In genomic region chr5:40746703-40747102, GRCh38 we compare ENCODE assay signal across 20 cellular contexts. TPM values are rescaled to one million over a fixed set of nuclear protein-coding genes. Genes with fewer than 3 reads are reported as not detected.
DNase-seq lines count a peak whose midpoint lies in the region; ATAC-seq and TF ChIP-seq lines count a peak whose summit lies in the region.
"Had no signal": no experiment of that assay in that cellular context is flagged by ENCODE, and none has a peak within 500 bp of the region (broad histone marks: within the 10 kb centered on the region; RNA-seq: fewer than 3 reads in every experiment).

No MANE protein-coding gene starts in this region.

- peaks cover 81% of the 10 kb centered on the region for H3K79me2 ChIP-seq in SU-DHL-6 (ENCODE audit: insufficient read depth, low read length)

- CTCF ChIA-PET in activated CD8-positive, alpha-beta T cell treated with anti-CD3 and anti-CD28 coated beads for 36 hours (lab: Charles Lee): no interaction called here

- H3K4me3 Mint-ChIP-seq in activated CD8-positive, alpha-beta T cell treated with anti-CD3 and anti-CD28 coated beads for 36 hours: no peak overlapping the region
- H3K4me3 Mint-ChIP-seq: B cell had no signal

- H3K9me2 ChIP-seq in SU-DHL-6 (replicated peaks; ENCODE audit: insufficient read depth, low read length): no peaks in the 10 kb centered on the region

- peaks cover 15% of the 10 kb centered on the region for H3K36me3 ChIP-seq in SU-DHL-6 (ENCODE audit: low read length)
- peaks cover 0 to 26% (median 7%) of the 10 kb centered on the region in 9 donors for H3K36me3 ChIP-seq in heart left ventricle

- H3K4me1 ChIP-seq in heart left ventricle: peaks cover 0 to 12% (median 0%) of the 10 kb centered on the region in 12 donors

- H3K9ac ChIP-seq in SU-DHL-6 (ENCODE audit: low read length): no peak overlapping the region
- H3K9ac ChIP-seq: GM23248 had no signal

- peaks cover 31% of the 10 kb centered on the region for H3K36me3 Mint-ChIP-seq in activated CD8-positive, alpha-beta T cell treated with anti-CD3 and anti-CD28 coated beads for 36 hours (ENCODE audit: low read depth)

- TF ChIP-seq POLR2A in heart left ventricle (IDR thresholded peaks at IDR 0.05): no peak

- peak overlapping the region; percentile 14 for H3K4me2 ChIP-seq in SU-DHL-6 (ENCODE audit: low read depth, low read length, poor library complexity, severe bottlenecking)

- ATAC-seq in heart left ventricle: no peak
- no peak for ATAC-seq in activated CD8-positive, alpha-beta T cell treated with anti-CD3 and anti-CD28 coated beads for 36 hours

- POLR2A ChIA-PET in activated CD8-positive, alpha-beta T cell treated with anti-CD3 and anti-CD28 coated beads for 36 hours (lab: Charles Lee): no interaction called here

- H2AFZ ChIP-seq in SU-DHL-6 (ENCODE audit: low read depth, low read length, severe bottlenecking): no peak overlapping the region
- H2AFZ ChIP-seq: GM23248 had no signal

- no peak for TF ChIP-seq CTCF in SU-DHL-6 (IDR thresholded peaks at IDR 0.05; ENCODE audit: insufficient read depth, low read length, poor library complexity, severe bottlenecking)
- TF ChIP-seq CTCF in cardiac fibroblast (IDR thresholded peaks at IDR 0.05; ENCODE audit: low read depth, low read length): no peak
- TF ChIP-seq CTCF in heart left ventricle (IDR thresholded peaks at IDR 0.05): no peak
- no peak for TF ChIP-seq CTCF in activated CD8-positive, alpha-beta T cell treated with anti-CD3 and anti-CD28 coated beads for 36 hours (IDR thresholded peaks at IDR 0.05)

- no peaks in the 10 kb centered on the region for H3K9me3 Mint-ChIP-seq in activated CD8-positive, alpha-beta T cell treated with anti-CD3 and anti-CD28 coated beads for 36 hours
- H3K9me3 Mint-ChIP-seq: CD4-positive, CD25-positive, alpha-beta regulatory T cell had no signal

- no peaks in the 10 kb centered on the region for H3K27me3 Mint-ChIP-seq in activated CD8-positive, alpha-beta T cell treated with anti-CD3 and anti-CD28 coated beads for 36 hours
- H3K27me3 Mint-ChIP-seq: B cell; CD4-positive, CD25-positive, alpha-beta regulatory T cell had no signal

- H3K27ac ChIP-seq in SU-DHL-6 (ENCODE audit: low read depth, low read length) (no peak overlapping the region), heart left ventricle (no peak overlapping the region)
- H3K27ac ChIP-seq: GM23248, HL-60 had no signal

- 36 to 45% (median 42%) methylated on average over 4 of the region's 4 CpGs for WGBS in heart left ventricle, 4 donors

- no peaks in the 10 kb centered on the region for H4K20me1 ChIP-seq in SU-DHL-6 (ENCODE audit: low read depth, low read length)

- H3K4me3 ChIP-seq in SU-DHL-6 (ENCODE audit: insufficient read depth, low read length, poor library complexity, severe bottlenecking) (no peak overlapping the region), cardiac fibroblast (replicated peaks in 1 of 2; ENCODE audit: low read depth in 2 of 2, low read length in 2 of 2) (no peak overlapping the region), heart left ventricle (no peak overlapping the region)
- H3K4me3 ChIP-seq: GM23248 had no signal

- DNase-seq in HT-29 (ENCODE audit: low spot score): peak; percentile 38
- peak; percentile 37 to 46 for DNase-seq in cardiac fibroblast (ENCODE audit: low read depth in 2 of 2)
- peak; percentile 12 for DNase-seq in left kidney (ENCODE audit: low read depth, low spot score)
- no peak for DNase-seq in heart left ventricle
- DNase-seq in glomerular visceral epithelial cell (ENCODE audit: extremely low spot score): no peak
- no peak for DNase-seq in activated CD8-positive, alpha-beta T cell treated with anti-CD3 and anti-CD28 coated beads for 36 hours
- DNase-seq: CD4-positive, CD25-positive, alpha-beta regulatory T cell; GM23248; HCEC 1CT; KG1; NCI-H1092 treated with DMSO at 0.1 percent for 48 hours; NCI-H2081 treated with DMSO at 0.1 percent for 48 hours; NCI-H226; NCI-H526 treated with DMSO at 0.1 percent for 48 hours; NK-92 treated with Interleukin-12 subunit alpha and Interleukin-12 subunit beta, amount 100 ng/mL, for 24 hours; RPMI8226; SIG-M5 had no signal

- H3F3A ChIP-seq in SU-DHL-6 (ENCODE audit: insufficient read depth): no peaks in the 10 kb centered on the region

- no peak overlapping the region for H3K27ac Mint-ChIP-seq in activated CD8-positive, alpha-beta T cell treated with anti-CD3 and anti-CD28 coated beads for 36 hours
- H3K27ac Mint-ChIP-seq: B cell had no signal

- no peaks in the 10 kb centered on the region for H3K9me3 ChIP-seq in SU-DHL-6 (ENCODE audit: insufficient read depth, low read length)
- H3K9me3 ChIP-seq in heart left ventricle: peaks cover 0 to 6% (median 0%) of the 10 kb centered on the region in 12 donors

- H3K4me1 Mint-ChIP-seq in activated CD8-positive, alpha-beta T cell treated with anti-CD3 and anti-CD28 coated beads for 36 hours (ENCODE audit: low read depth): peaks cover 28% of the 10 kb centered on the region

- no peaks in the 10 kb centered on the region for H3K27me3 ChIP-seq in SU-DHL-6 (ENCODE audit: low read length)
- no peaks in the 10 kb centered on the region for H3K27me3 ChIP-seq in heart left ventricle

- intact Hi-C loops in heart left ventricle (cut with DNase I): no loop called here
- intact Hi-C loops in activated CD8-positive, alpha-beta T cell treated with anti-CD3 and anti-CD28 coated beads for 36 hours (cut with micrococcal nuclease): no loop called here

RNA-seq across cellular contexts. Expression of gene TTC33, which starts 9.1 kb away (rescaled TPM):
- total RNA-seq in HT-29 (2014; rRNA removed; shearing (Covaris generic)): 3.0 and 3.5 TPM in 2 replicates
- 10 to 100 TPM; 11.3 to 20.0 (median 14.2) TPM for total RNA-seq in heart left ventricle
- 10 to 100 TPM in 1 of 2 donors, 1 to 10 TPM in 1; 5.6 to 14.3 TPM for polyA plus RNA-seq in heart left ventricle
- 10 to 100 TPM; 21.4 to 21.5 TPM for total RNA-seq in activated CD8-positive, alpha-beta T cell treated with anti-CD3 and anti-CD28 coated beads for 36 hours

RNA-seq across cellular contexts. Expression of gene PRKAA1, which starts 51.5 kb away (rescaled TPM):
- 81.0 and 81.4 TPM in 2 replicates for total RNA-seq in HT-29 (2014; rRNA removed; shearing (Covaris generic))
- total RNA-seq in heart left ventricle: 10 to 100 TPM; 36.4 to 53.3 (median 43.2) TPM
- 10 to 100 TPM; 13.5 to 18.8 TPM for polyA plus RNA-seq in heart left ventricle
- total RNA-seq in activated CD8-positive, alpha-beta T cell treated with anti-CD3 and anti-CD28 coated beads for 36 hours: 10 to 100 TPM; 33.8 to 35.2 TPM

Comparison
In these comparisons a context has a peak if more than half of its experiments do, and no peak if none do; other contexts are left out.
1. DNase-seq: peak in HT-29 (single experiment), cardiac fibroblast (2 of 2) and left kidney (single experiment); none in heart left ventricle (0 of 5), glomerular visceral epithelial cell (single experiment) and activated CD8-positive, alpha-beta T cell treated with anti-CD3 and anti-CD28 coated beads for 36 hours (single experiment).